ENCODE assay signal across 25 cellular contexts in the genomic region with DNA sequence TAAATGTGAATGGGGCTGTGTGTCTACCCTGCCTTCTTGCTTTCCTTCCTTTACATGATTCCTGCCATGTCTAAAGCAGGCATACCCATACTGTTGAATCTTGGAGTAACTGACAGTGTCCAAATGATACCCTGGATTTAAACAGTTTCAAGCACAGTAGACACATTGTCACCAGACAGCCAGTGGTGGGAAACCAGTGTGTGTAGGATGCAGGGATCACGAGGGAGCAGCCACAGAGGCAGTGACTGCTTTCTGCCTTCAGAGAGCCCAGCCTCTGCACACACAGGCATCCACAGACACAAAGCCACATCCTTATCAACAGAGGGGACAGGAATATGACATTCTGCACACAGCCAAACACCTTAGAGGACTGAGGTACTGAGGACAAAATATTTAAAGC.
DNase-seq lines count a peak whose midpoint lies in the region; ATAC-seq, FAIRE-seq and TF ChIP-seq lines count a peak whose summit lies in the region.
"Had no signal": no experiment of that assay in that cellular context is flagged by ENCODE, and none has a peak within 500 bp of the region (broad histone marks: within the 10 kb centered on the region; RNA-seq: fewer than 3 reads in every experiment).

No MANE protein-coding gene starts in this region.

- CTCF ChIA-PET in GM12878 (lab: Yijun Ruan, JAX) (no interaction called here), SK-N-SH (lab: Yijun Ruan, JAX) (interaction anchor here (1.4 kb wide), 1 partner anchor 11 kb away, joined by 3 read pairs; no protein-coding TSS in a partner anchor)

- H3F3A ChIP-seq in SK-N-SH (replicated peaks; ENCODE audit: insufficient read depth) = no peaks in the 10 kb centered on the region
- no peaks in the 10 kb centered on the region for H3F3A ChIP-seq in MM.1S (ENCODE audit: insufficient read depth, low read length)

- H3K4me3 Mint-ChIP-seq in activated naive CD4-positive, alpha-beta T cell treated with anti-CD3 and anti-CD28 coated beads, Interleukin-2, amount 50 U/mL, for 24 hours = no peak overlapping the region
- H3K4me3 Mint-ChIP-seq: activated CD4-positive, alpha-beta T cell treated with anti-CD3 and anti-CD28 coated beads, Interleukin-2, amount 10 ng/mL, durations not matched to agents 24 days and 14 days; activated naive CD8-positive, alpha-beta T cell; CD4-positive, CD25-positive, alpha-beta regulatory T cell; neural crest cell had no signal

- peaks cover 26% of the 10 kb centered on the region for H3K4me1 Mint-ChIP-seq in activated naive CD4-positive, alpha-beta T cell treated with anti-CD3 and anti-CD28 coated beads, Interleukin-2, amount 50 U/mL, for 24 hours

- peak; percentile 27 for FAIRE-seq in GM12878 (lab: Jason Lieb, UNC)
- FAIRE-seq: frontal cortex had no signal

- RAD21 ChIA-PET in GM12878 (lab: Charles Lee; ENCODE audit: unreplicated experiment) = interaction anchor here (1.0 kb wide), 1 partner anchor 23 kb away, joined by 3 read pairs; no protein-coding TSS in a partner anchor

- BruUV-seq in GM12878 (replicated peaks; lab: Mats Ljungman, UMichigan) = no TSS peak

- H3K27ac Mint-ChIP-seq in activated naive CD4-positive, alpha-beta T cell treated with anti-CD3 and anti-CD28 coated beads, Interleukin-2, amount 50 U/mL, for 24 hours = peak overlapping the region; percentile 15
- H3K27ac Mint-ChIP-seq: activated CD4-positive, alpha-beta T cell treated with anti-CD3 and anti-CD28 coated beads, Interleukin-2, amount 10 ng/mL, durations not matched to agents 24 days and 14 days; activated naive CD8-positive, alpha-beta T cell; CD4-positive, CD25-positive, alpha-beta regulatory T cell had no signal

- no peak for TF ChIP-seq CTCF in GM12878 (IDR thresholded peaks at IDR 0.05 in 2 of 3, conservative IDR thresholded peaks at IDR 0.05 in 1 of 3; ENCODE audit: control insufficient read depth in 2 of 3, extremely low read depth in 1 of 3, insufficient read depth in 1 of 3, low read depth in 3 of 3, low read length in 3 of 3)
- TF ChIP-seq CTCF in SK-N-SH (IDR thresholded peaks at IDR 0.05) = no peak
- TF ChIP-seq CTCF in MM.1S (IDR thresholded peaks at IDR 0.05; ENCODE audit: low read length) = no peak

- SMC1A ChIA-PET in GM12878 (lab: Charles Lee; ENCODE audit: uncharacterized antibody, unreplicated experiment) = interaction anchor here (1.0 to 2.7 kb wide), 7 partner anchors 9 to 108 kb away, joined by 3 to 18 read pairs (median 4); no protein-coding TSS in a partner anchor

- TF ChIP-seq EP300 in GM12878 (IDR thresholded peaks at IDR 0.05; ENCODE audit: borderline replicate concordance in 1 of 2, control insufficient read depth in 1 of 2, low read depth in 2 of 2, low read length in 2 of 2) = no peak
- TF ChIP-seq EP300 in SK-N-SH (IDR thresholded peaks at IDR 0.05; ENCODE audit: borderline replicate concordance in 1 of 2, low read depth in 1 of 2, low read length in 1 of 2) = no peak

- H3K36me3 ChIP-seq in GM12878 (ENCODE audit: control insufficient read depth in 2 of 2, insufficient read depth in 2 of 2, low read length in 1 of 2) (no peaks in the 10 kb centered on the region), iPS-20b (ENCODE audit: insufficient read depth, low read depth, low read length) (no peaks in the 10 kb centered on the region), SK-N-SH (replicated peaks in 1 of 2; ENCODE audit: control insufficient read depth in 1 of 2, insufficient read depth in 2 of 2, low read length in 1 of 2) (no peaks in the 10 kb centered on the region), MM.1S (replicated peaks; ENCODE audit: insufficient read depth, low read length) (no peaks in the 10 kb centered on the region)
- H3K36me3 ChIP-seq: brain microvascular endothelial cell, uterus had no signal

- H3K9me3 ChIP-seq in GM12878 (replicated peaks; ENCODE audit: control insufficient read depth, insufficient read depth, low read length) (peaks cover 2% of the 10 kb centered on the region; the same call in 1 of the 3 replicates), iPS-20b (ENCODE audit: insufficient read depth, low read depth, low read length) (no peaks in the 10 kb centered on the region), SK-N-SH (no peaks in the 10 kb centered on the region), MM.1S (replicated peaks; ENCODE audit: insufficient read depth, low read length) (no peaks in the 10 kb centered on the region)
- H3K9me3 ChIP-seq: mucosa of descending colon, psoas muscle, uterus had no signal

- H3K27me3 Mint-ChIP-seq in activated naive CD4-positive, alpha-beta T cell treated with anti-CD3 and anti-CD28 coated beads, Interleukin-2, amount 50 U/mL, for 24 hours = peaks cover 19% of the 10 kb centered on the region

- no peak for TF ChIP-seq POLR2A in GM12878 (IDR thresholded peaks at IDR 0.05; ENCODE audit: low read depth, low read length)

- POLR2A ChIA-PET in GM12878 (lab: Charles Lee) = no interaction called here
- POLR2A ChIA-PET in SK-N-SH (lab: Yijun Ruan, JAX) = no interaction called here

- no peaks in the 10 kb centered on the region for H3K9me3 Mint-ChIP-seq in activated naive CD4-positive, alpha-beta T cell treated with anti-CD3 and anti-CD28 coated beads, Interleukin-2, amount 50 U/mL, for 24 hours
- H3K9me3 Mint-ChIP-seq: activated CD4-positive, alpha-beta T cell treated with anti-CD3 and anti-CD28 coated beads, Interleukin-2, amount 10 ng/mL, durations not matched to agents 24 days and 14 days; CD4-positive, CD25-positive, alpha-beta regulatory T cell; neural crest cell had no signal

- TF ChIP-seq RAD21 in GM12878 (IDR thresholded peaks at IDR 0.05; ENCODE audit: insufficient read depth, low read depth, low read length) = no peak
- no peak for TF ChIP-seq RAD21 in SK-N-SH (IDR thresholded peaks at IDR 0.05; ENCODE audit: low read length)

- no peak overlapping the region for H3K4me3 ChIP-seq in GM12878
- peak overlapping the region; percentile 3; the same call in 1 of the 2 replicates for H3K4me3 ChIP-seq in iPS-20b (ENCODE audit: low read length)
- H3K4me3 ChIP-seq in SK-N-SH (ENCODE audit: low read depth in 2 of 2, low read length in 1 of 2) = no peak overlapping the region
- no peak overlapping the region for H3K4me3 ChIP-seq in MM.1S (ENCODE audit: low read length)
- H3K4me3 ChIP-seq: mucosa of descending colon, psoas muscle, smooth muscle cell, uterus had no signal

- H3K9ac ChIP-seq in GM12878 (ENCODE audit: control insufficient read depth, insufficient read depth, low read length) = no peak overlapping the region
- H3K9ac ChIP-seq in iPS-20b (ENCODE audit: low read depth, low read length) = no peak overlapping the region
- H3K9ac ChIP-seq in SK-N-SH = no peak overlapping the region
- H3K9ac ChIP-seq in MM.1S (ENCODE audit: low read length) = no peak overlapping the region

- intact Hi-C loops in GM12878 (cut with micrococcal nuclease; ENCODE audit: unreplicated experiment) = no loop called here

- H3K4me2 ChIP-seq in GM12878 (ENCODE audit: control insufficient read depth, insufficient read depth) = peak overlapping the region; percentile 61
- H3K4me2 ChIP-seq in SK-N-SH = no peak overlapping the region
- H3K4me2 ChIP-seq in MM.1S (ENCODE audit: low read depth, low read length) = no peak overlapping the region
- H3K4me2 ChIP-seq: smooth muscle cell had no signal

- H3K27me3 ChIP-seq in GM12878 (replicated peaks in 1 of 2; ENCODE audit: control insufficient read depth in 2 of 2, insufficient read depth in 2 of 2, low read length in 1 of 2) (no peaks in the 10 kb centered on the region), iPS-20b (ENCODE audit: insufficient read depth, low read length) (peaks cover 97% of the 10 kb centered on the region), SK-N-SH (ENCODE audit: insufficient read depth) (no peaks in the 10 kb centered on the region; the same call in 1 of the 2 replicates), MM.1S (replicated peaks; ENCODE audit: insufficient read depth, low read length) (no peaks in the 10 kb centered on the region)

- H3K9me2 ChIP-seq in SK-N-SH = no peaks in the 10 kb centered on the region
- H3K9me2 ChIP-seq in MM.1S (replicated peaks; ENCODE audit: insufficient read depth, low read length) = no peaks in the 10 kb centered on the region

- no peak for DNase-seq in activated naive CD4-positive, alpha-beta T cell (lab: John Stamatoyannopoulos, UW)
- DNase-seq in GM12878 (ENCODE audit: low read depth, low spot score) = no peak
- no peak for DNase-seq in SK-N-SH
- DNase-seq in NCI-H1930 (lab: John Stamatoyannopoulos, UW) = no peak
- no peak for DNase-seq in MM.1S
- no peak for DNase-seq in Kasumi-1 (lab: John Stamatoyannopoulos, UW)
- DNase-seq: activated CD4-positive, alpha-beta T cell treated with anti-CD3 and anti-CD28 coated beads, Interleukin-2, amount 10 ng/mL, durations not matched to agents 24 days and 14 days; brain microvascular endothelial cell; CD4-positive, CD25-positive, alpha-beta regulatory T cell; DMS153; erythroblast; KG1; mucosa of descending colon; NCI-H1048; NCI-H2081; NCI-H510A; psoas muscle; stimulated activated CD4-positive, alpha-beta T cell treated with anti-CD3 and anti-CD28 coated beads, Interleukin-4, amount 100 ng/mL, for 1 hour; uterus had no signal

- H3K79me2 ChIP-seq in GM12878 (ENCODE audit: control insufficient read depth, insufficient read depth, low read length) (no peaks in the 10 kb centered on the region), SK-N-SH (ENCODE audit: insufficient read depth) (no peaks in the 10 kb centered on the region), MM.1S (ENCODE audit: low read length) (no peaks in the 10 kb centered on the region)

- peak; percentile 66 for ATAC-seq in GM12878
- ATAC-seq: mucosa of descending colon, psoas muscle had no signal

- H2AFZ ChIP-seq in GM12878 (ENCODE audit: control insufficient read depth, low read depth, low read length) = peak overlapping the region; percentile 18
- no peak overlapping the region for H2AFZ ChIP-seq in SK-N-SH (ENCODE audit: low read depth)
- no peak overlapping the region for H2AFZ ChIP-seq in MM.1S (ENCODE audit: low read length)

- H3K36me3 Mint-ChIP-seq in activated naive CD4-positive, alpha-beta T cell treated with anti-CD3 and anti-CD28 coated beads, Interleukin-2, amount 50 U/mL, for 24 hours = peaks cover 2% of the 10 kb centered on the region
- H3K36me3 Mint-ChIP-seq: CD4-positive, CD25-positive, alpha-beta regulatory T cell had no signal

- in situ Hi-C loops in GM12878 (cut with MboI) = no loop called here

- 25% methylated on average over 1 of the region's 1 CpG for WGBS in GM12878 (ENCODE audit: insufficient coverage, insufficient replicate concordance, low lambda C conversion rate, missing lambda C conversion rate)
- WGBS in SK-N-SH (ENCODE audit: low lambda C conversion rate) = 57% methylated on average over 1 of the region's 1 CpG

- peaks cover 6% of the 10 kb centered on the region for H3K4me1 ChIP-seq in GM12878 (ENCODE audit: control insufficient read depth, insufficient read depth, low read length)
- H3K4me1 ChIP-seq in iPS-20b (ENCODE audit: insufficient read depth, low read length) = peaks cover 23% of the 10 kb centered on the region; the same call in 1 of the 2 replicates
- no peaks in the 10 kb centered on the region for H3K4me1 ChIP-seq in SK-N-SH (ENCODE audit: control insufficient read depth in 1 of 2, insufficient read depth in 2 of 2, low read depth in 1 of 2, low read length in 1 of 2)
- H3K4me1 ChIP-seq in MM.1S (ENCODE audit: low read length) = no peaks in the 10 kb centered on the region
- H3K4me1 ChIP-seq: psoas muscle, uterus had no signal

- H3K27ac ChIP-seq in GM12878 (ENCODE audit: control insufficient read depth, insufficient read depth) = no peak overlapping the region
- H3K27ac ChIP-seq in iPS-20b (ENCODE audit: low read length) = no peak overlapping the region
- no peak overlapping the region for H3K27ac ChIP-seq in SK-N-SH (ENCODE audit: low read depth in 2 of 2, low read length in 1 of 2)
- H3K27ac ChIP-seq in MM.1S (ENCODE audit: low read length) = no peak overlapping the region
- H3K27ac ChIP-seq: brain microvascular endothelial cell, psoas muscle, uterus had no signal

- H4K20me1 ChIP-seq in GM12878 (ENCODE audit: control insufficient read depth, insufficient read depth) = no peaks in the 10 kb centered on the region
- no peaks in the 10 kb centered on the region for H4K20me1 ChIP-seq in SK-N-SH (ENCODE audit: insufficient read depth)
- H4K20me1 ChIP-seq in MM.1S (ENCODE audit: insufficient read depth, low read length) = no peaks in the 10 kb centered on the region
